In the genomic region with DNA sequence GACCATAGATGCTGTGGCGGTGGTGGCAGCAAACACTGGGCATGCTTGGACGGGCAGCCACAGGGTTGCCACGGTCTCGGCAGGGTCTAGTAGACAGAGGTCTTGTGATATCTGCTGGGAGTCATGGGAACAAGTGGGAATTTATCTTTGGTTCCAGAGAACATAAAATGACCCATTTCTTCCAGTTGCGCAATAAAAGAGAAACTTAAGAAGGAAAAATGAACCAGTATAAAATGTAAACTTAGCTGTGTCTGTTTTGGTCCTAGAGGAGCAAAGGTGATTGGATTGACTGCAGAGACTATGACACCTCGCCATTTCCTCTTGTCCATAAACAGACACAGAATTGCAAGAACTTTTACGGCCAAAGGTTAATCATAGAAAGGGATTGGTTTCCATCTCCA, we compare ENCODE assay signal across 18 cellular contexts.
DNase-seq lines count a peak whose midpoint lies in the region; ATAC-seq, FAIRE-seq and TF ChIP-seq lines count a peak whose summit lies in the region.
"Had no signal": no experiment of that assay in that cellular context is flagged by ENCODE, and none has a peak within 500 bp of the region (broad histone marks: within the 10 kb centered on the region; RNA-seq: fewer than 3 reads in every experiment).

No MANE protein-coding gene starts in this region.

- CTCF ChIA-PET in A549 (lab: Yijun Ruan, JAX) = interaction anchor here (1.0 to 1.3 kb wide), 2 partner anchors 13 to 183 kb away, joined by 4 to 5 read pairs; no protein-coding TSS in a partner anchor

- FAIRE-seq in A549 (lab: Jason Lieb, UNC) = no peak
- FAIRE-seq: colon had no signal

- H3K27ac ChIP-seq in A549 (no peak overlapping the region), heart left ventricle (peak overlapping the region in 5 of 12 donors; percentile 1 to 54 (median 29)), ovary (no peak overlapping the region)
- H3K27ac ChIP-seq: epithelial cell of prostate, HL-60, psoas muscle had no signal

- DNase-seq in A549 (ENCODE audit: low read depth in 1 of 2, low spot score in 1 of 2) (no peak), amniotic epithelial cell (ENCODE audit: low read depth) (peak; percentile 62), heart left ventricle (no peak), ovary (no peak), NCI-H1092 treated with DMSO at 0.1 percent for 48 hours (lab: John Stamatoyannopoulos, UW) (no peak), amygdala (lab: John Stamatoyannopoulos, UW) (no peak), LoVo (ENCODE audit: low spot score) (no peak)
- DNase-seq in stimulated activated CD4-positive, alpha-beta T cell treated with anti-CD3 and anti-CD28 coated beads, Interleukin-4, amount 100 ng/mL, for 4 hours = no peak
- DNase-seq: activated T-cell treated with anti-CD3 and anti-CD28 coated beads, Interleukin-2, amount 50 U/mL, for 48 hours; natural killer cell; NCI-H1694; NCI-H446 treated with DMSO at 0.1 percent for 48 hours; stimulated activated CD4-positive, alpha-beta T cell treated with anti-CD3 and anti-CD28 coated beads, Interleukin-1b, Interleukin-23, amount 100 ng/mL, for 48 hours had no signal

- TF ChIP-seq CTCF in A549 (IDR thresholded peaks at IDR 0.05) = no peak
- TF ChIP-seq CTCF in heart left ventricle (IDR thresholded peaks at IDR 0.05) = no peak
- TF ChIP-seq CTCF in ovary (IDR thresholded peaks at IDR 0.05) = no peak

- ATAC-seq in A549 (no peak), heart left ventricle (peak; percentile 44 to 61 (median 54))
- ATAC-seq: natural killer cell, SK-N-SH treated with all-trans-retinoic acid at 6 μM for 48 hours had no signal

- intact Hi-C loops in heart left ventricle (cut with DNase I) (loop anchor here in 1 of 10 donors (10.0 kb wide), 1 partner anchor 614 kb away; no protein-coding TSS in a partner anchor), ovary (cut with DNase I) (loop anchor here in 1 of 4 donors (10.0 kb wide), 1 partner anchor 184 kb away; no protein-coding TSS in a partner anchor)

- H3K4me2 ChIP-seq in A549 = peak overlapping the region; percentile 56; the same call in 1 of the 3 replicates

- H3K4me3 ChIP-seq in A549 (no peak overlapping the region), heart left ventricle (no peak overlapping the region), ovary (no peak overlapping the region)
- H3K4me3 ChIP-seq: psoas muscle had no signal

- peaks cover 9% of the 10 kb centered on the region; the same call in 1 of the 3 replicates for H3K4me1 ChIP-seq in A549
- H3K4me1 ChIP-seq in heart left ventricle = peaks cover 0 to 10% (median 0%) of the 10 kb centered on the region in 12 donors
- peaks cover 2% of the 10 kb centered on the region for H3K4me1 ChIP-seq in ovary (ENCODE audit: insufficient read depth)
- H3K4me1 ChIP-seq: psoas muscle had no signal

- WGBS in A549 (ENCODE audit: missing lambda C conversion rate) = 90% methylated on average over 7 of the region's 7 CpGs
- WGBS in heart left ventricle, 4 donors = 67 to 79% (median 75%) methylated on average over 7 of the region's 7 CpGs
- 59 to 77% (median 71%) methylated on average over 7 of the region's 7 CpGs for WGBS in ovary, 3 donors

- TF ChIP-seq POLR2A in A549 (IDR thresholded peaks at IDR 0.05; ENCODE audit: low read length) = no peak
- no peak for TF ChIP-seq POLR2A in heart left ventricle (IDR thresholded peaks at IDR 0.05)
- no peak for TF ChIP-seq POLR2A in ovary (IDR thresholded peaks at IDR 0.05)

- no peaks in the 10 kb centered on the region for H3K27me3 ChIP-seq in heart left ventricle
- H3K27me3 ChIP-seq in ovary = no peaks in the 10 kb centered on the region

- no peaks in the 10 kb centered on the region for H3K9me3 ChIP-seq in A549
- no peaks in the 10 kb centered on the region for H3K9me3 ChIP-seq in heart left ventricle
- no peaks in the 10 kb centered on the region for H3K9me3 ChIP-seq in ovary
- H3K9me3 ChIP-seq: psoas muscle had no signal

- no peak for TF ChIP-seq RAD21 in A549 (conservative IDR thresholded peaks at IDR 0.05 in 1 of 2, IDR thresholded peaks at IDR 0.05 in 1 of 2)

- H3K36me3 ChIP-seq in heart left ventricle (no peaks in the 10 kb centered on the region), ovary (no peaks in the 10 kb centered on the region)

- no peak for TF ChIP-seq EP300 in A549 (IDR thresholded peaks at IDR 0.05)
- peak; percentile 19 for TF ChIP-seq EP300 in ovary (IDR thresholded peaks at IDR 0.05)

- POLR2A ChIA-PET in A549 (lab: Yijun Ruan, JAX) = no interaction called here

TF ChIP-seq in A549, 52 proteins besides CTCF, POLR2A, EP300 and RAD21:
- TF ChIP-seq CEBPB (IDR thresholded peaks at IDR 0.05) (peak; percentile 83 to 85; a peak in 3 of 4 replicates), RCOR1 (IDR thresholded peaks at IDR 0.05; ENCODE audit: low read depth, low read length) (no peak)
TF ChIP-seq in A549: peak in this region for 1.

Comparison
In these comparisons a context has a peak if more than half of its experiments do, and no peak if none do; other contexts are left out.
1. ATAC-seq: peak in heart left ventricle (4 of 4); none in A549 (0 of 2).